9 cellular contexts compared by ENCODE assay signal in genomic region chr7:100272538-100272902, GRCh38. TPM values are rescaled to one million over a fixed set of nuclear protein-coding genes. Genes with fewer than 3 reads are reported as not detected.
DNase-seq lines count a peak whose midpoint lies in the region; ATAC-seq, FAIRE-seq and TF ChIP-seq lines count a peak whose summit lies in the region.
"Not testable (repeated sequence)": the region's sequence is repeated elsewhere in the genome, so short reads cannot be mapped to it uniquely, and the experiment has no call there.
"Had no signal": no experiment of that assay in that cellular context is flagged by ENCODE, and none has a peak within 500 bp of the region (broad histone marks: within the 10 kb centered on the region; RNA-seq: fewer than 3 reads in every experiment).

No MANE protein-coding gene starts in this region.

- dilution Hi-C loops in endothelial cell of umbilical vein (cut with MboI; ENCODE audit: extremely low pct_ligation_motif_present, low sequenced_read_pairs): not testable (repeated sequence)

- H3K9me1 ChIP-seq in endothelial cell of umbilical vein (replicated peaks; ENCODE audit: control insufficient read depth, extremely low read depth, insufficient read depth, low read length): not testable (repeated sequence)

- H3K9me3 Mint-ChIP-seq in CD14-positive monocyte; T-helper 1 cell treated with Interleukin-12 subunit alpha and Interleukin-12 subunit beta and Interleukin-4 antibody, amounts not matched to agents 30 μg/mL and 1 μg/mL, for 36 hours; osteocyte (ENCODE audit: unreplicated experiment): not testable (repeated sequence)

- peaks cover 12% of the 10 kb centered on the region; the same call in 1 of the 2 replicates for H3K4me1 ChIP-seq in HUES48 (ENCODE audit: control insufficient read depth, insufficient read depth, low read length)
- not testable (repeated sequence) for H3K4me1 ChIP-seq in adipocyte (ENCODE audit: control insufficient read depth, insufficient read depth, low read length); endothelial cell of umbilical vein (ENCODE audit: control insufficient read depth, extremely low read depth, insufficient read depth, low read length); thoracic aorta (ENCODE audit: control insufficient read depth in 1 of 2, low read depth in 2 of 2)

- peak overlapping the region; percentile 74 to 82 for H3K4me3 Mint-ChIP-seq in CD14-positive monocyte
- H3K4me3 Mint-ChIP-seq in T-helper 1 cell treated with Interleukin-12 subunit alpha and Interleukin-12 subunit beta and Interleukin-4 antibody, amounts not matched to agents 30 μg/mL and 1 μg/mL, for 36 hours: peak overlapping the region; percentile 64
- H3K4me3 Mint-ChIP-seq in osteocyte (ENCODE audit: unreplicated experiment): peak overlapping the region; percentile 72

- H3K4me1 Mint-ChIP-seq in CD14-positive monocyte (peaks cover 25% of the 10 kb centered on the region), osteocyte (ENCODE audit: unreplicated experiment) (peaks cover 23% of the 10 kb centered on the region)
- peaks cover 14% of the 10 kb centered on the region for H3K4me1 Mint-ChIP-seq in T-helper 1 cell treated with Interleukin-12 subunit alpha and Interleukin-12 subunit beta and Interleukin-4 antibody, amounts not matched to agents 30 μg/mL and 1 μg/mL, for 36 hours (ENCODE audit: low read depth)

- not testable (repeated sequence) for H3K9me3 ChIP-seq in HUES48 (ENCODE audit: control insufficient read depth, insufficient read depth, low read length); adipocyte (ENCODE audit: control insufficient read depth, low read length); endothelial cell of umbilical vein (replicated peaks; ENCODE audit: control insufficient read depth, insufficient read depth, low read length); thoracic aorta

- intact Hi-C loops in CD14-positive monocyte (cut with micrococcal nuclease) (loop anchor here (10.0 kb wide), 1 partner anchor 72 kb away; no protein-coding TSS in a partner anchor), endothelial cell of umbilical vein (cut with micrococcal nuclease) (loop anchor here (10.0 kb wide), 1 partner anchor 72 kb away; no protein-coding TSS in a partner anchor)

- not testable (repeated sequence) for FAIRE-seq in endothelial cell of umbilical vein (lab: Jason Lieb, UNC)

- peak overlapping the region; percentile 67 for H3K4me2 ChIP-seq in endothelial cell of umbilical vein (ENCODE audit: insufficient read depth, low read length)

- H3K27me3 ChIP-seq in HUES48 (ENCODE audit: control insufficient read depth, insufficient read depth, low read length); adipocyte (replicated peaks; ENCODE audit: control insufficient read depth, insufficient read depth, low read length); endothelial cell of umbilical vein (ENCODE audit: control insufficient read depth in 2 of 2, insufficient read depth in 2 of 2, low read length in 2 of 2); thoracic aorta (replicated peaks; ENCODE audit: insufficient read depth): not testable (repeated sequence)

- not testable (repeated sequence) for H4K20me1 ChIP-seq in endothelial cell of umbilical vein (replicated peaks; ENCODE audit: control insufficient read depth, extremely low read depth, insufficient read depth, low read length)

- DNase-seq in CD14-positive monocyte (ENCODE audit: low spot score); adipocyte (ENCODE audit: low read depth); endothelial cell of umbilical vein (ENCODE audit: low read depth, low spot score); osteocyte (ENCODE audit: extremely low spot score, unreplicated experiment); thoracic aorta (ENCODE audit: low spot score): not testable (repeated sequence)
- peak; percentile 37 for DNase-seq in left kidney (ENCODE audit: low read depth, low spot score)

- not testable (repeated sequence) for H3K36me3 ChIP-seq in HUES48 (ENCODE audit: control insufficient read depth, insufficient read depth, low read length); adipocyte (ENCODE audit: control insufficient read depth, insufficient read depth, low read length, severe bottlenecking); endothelial cell of umbilical vein (ENCODE audit: control insufficient read depth in 2 of 2, extremely low read depth in 1 of 2, insufficient read depth in 2 of 2, low read length in 2 of 2); thoracic aorta

- not testable (repeated sequence) for ATAC-seq in thoracic aorta (ENCODE audit: insufficient number of reproducible peaks, low FRiP score, low read depth)

- CTCF ChIA-PET in endothelial cell of umbilical vein (lab: Charles Lee): interaction anchor here (1.0 to 1.4 kb wide), 2 partner anchors 72 to 83 kb away, joined by 3 read pairs; no protein-coding TSS in a partner anchor

- H3K27me3 Mint-ChIP-seq in CD14-positive monocyte (ENCODE audit: low read depth in 3 of 3): peaks cover 13 to 25% (median 20%) of the 10 kb centered on the region in 3 donors
- H3K27me3 Mint-ChIP-seq in T-helper 1 cell treated with Interleukin-12 subunit alpha and Interleukin-12 subunit beta and Interleukin-4 antibody, amounts not matched to agents 30 μg/mL and 1 μg/mL, for 36 hours (ENCODE audit: low read depth); osteocyte (ENCODE audit: unreplicated experiment): not testable (repeated sequence)

- not testable (repeated sequence) for TF ChIP-seq POLR2A in endothelial cell of umbilical vein (IDR thresholded peaks at IDR 0.05; ENCODE audit: low read depth, low read length)

- H3K4me3 ChIP-seq in HUES48 (ENCODE audit: low read depth, low read length): peak overlapping the region; percentile 77
- peak overlapping the region; percentile 79 for H3K4me3 ChIP-seq in adipocyte (ENCODE audit: low read length)
- H3K4me3 ChIP-seq in endothelial cell of umbilical vein (replicated peaks in 1 of 3; ENCODE audit: insufficient read depth in 1 of 3, low read depth in 1 of 3, low read length in 3 of 3): peak overlapping the region; percentile 41 to 68 (median 59)
- peak overlapping the region; percentile 82 for H3K4me3 ChIP-seq in thoracic aorta

- H3K27ac ChIP-seq in HUES48 (ENCODE audit: low read depth, low read length) (peak overlapping the region; percentile 71), thoracic aorta (peak overlapping the region in 1 of 2 donors; percentile 43)
- not testable (repeated sequence) for H3K27ac ChIP-seq in endothelial cell of umbilical vein (ENCODE audit: insufficient read depth, low read depth, low read length)

- peak overlapping the region; percentile 91 for H2AFZ ChIP-seq in endothelial cell of umbilical vein (ENCODE audit: low read depth, low read length)

- not testable (repeated sequence) for H3K27ac Mint-ChIP-seq in CD14-positive monocyte; osteocyte (ENCODE audit: unreplicated experiment)
- H3K27ac Mint-ChIP-seq in T-helper 1 cell treated with Interleukin-12 subunit alpha and Interleukin-12 subunit beta and Interleukin-4 antibody, amounts not matched to agents 30 μg/mL and 1 μg/mL, for 36 hours: peak overlapping the region; percentile 41

- not testable (repeated sequence) for H3K36me3 Mint-ChIP-seq in CD14-positive monocyte; T-helper 1 cell treated with Interleukin-12 subunit alpha and Interleukin-12 subunit beta and Interleukin-4 antibody, amounts not matched to agents 30 μg/mL and 1 μg/mL, for 36 hours (ENCODE audit: low read depth); osteocyte (ENCODE audit: unreplicated experiment)

- POLR2A ChIA-PET in endothelial cell of umbilical vein (lab: Charles Lee): not testable (repeated sequence)

- BruUV-seq in endothelial cell of umbilical vein (replicated peaks; lab: Mats Ljungman, UMichigan): not testable (repeated sequence)

- not testable (repeated sequence) for H3K79me2 ChIP-seq in endothelial cell of umbilical vein (ENCODE audit: control insufficient read depth, insufficient read depth, low read length)

- H3K9ac ChIP-seq in HUES48 (ENCODE audit: low read depth, low read length); endothelial cell of umbilical vein (replicated peaks; ENCODE audit: extremely low read depth, insufficient read depth, low read length): not testable (repeated sequence)
- peak overlapping the region; percentile 79 for H3K9ac ChIP-seq in adipocyte (ENCODE audit: low read length)

- not testable (repeated sequence) for TF ChIP-seq CTCF in CD14-positive monocyte (IDR thresholded peaks at IDR 0.05); endothelial cell of umbilical vein (IDR thresholded peaks at IDR 0.05; ENCODE audit: extremely low read depth in 1 of 2, insufficient read depth in 1 of 2, low read depth in 1 of 2, low read length in 2 of 2); osteocyte (IDR thresholded peaks at IDR 0.05); thoracic aorta (IDR thresholded peaks at IDR 0.05)

RNA-seq across cellular contexts. Expression of gene SPDYE3, which starts 35.0 kb away (rescaled TPM):
- 1 to 10 TPM in 1 of 2 donors, under 1 TPM in 1; 0.58 to 1.2 TPM for polyA plus RNA-seq in CD14-positive monocyte
- total RNA-seq in endothelial cell of umbilical vein: not detected in 2 replicates
- not detected in 2 replicates for polyA plus RNA-seq in endothelial cell of umbilical vein
- not detected in 2 replicates for polyA plus RNA-seq in endothelial cell of umbilical vein (2011; cell fraction: cytosol; rRNA removed)
- not detected in 2 replicates for polyA plus RNA-seq in endothelial cell of umbilical vein (2011; cell fraction: nucleus; rRNA removed)
- polyA plus RNA-seq in endothelial cell of umbilical vein (2012): 3.0 and 3.8 TPM in 2 replicates
- not detected in 2 replicates for polyA minus RNA-seq in endothelial cell of umbilical vein
- polyA minus RNA-seq in endothelial cell of umbilical vein (2011; cell fraction: cytosol; rRNA and poly(A)+ RNA removed): not detected
- not detected in 2 replicates for polyA minus RNA-seq in endothelial cell of umbilical vein (2011; cell fraction: nucleus; rRNA and poly(A)+ RNA removed)
- not detected in 2 replicates for total RNA-seq in osteocyte
- total RNA-seq in thoracic aorta: not detected
- total RNA-seq: LHCN-M2 had no signal

RNA-seq across cellular contexts. Expression of gene PVRIG, which starts 52.8 kb away (rescaled TPM):
- polyA plus RNA-seq in CD14-positive monocyte: under 1 TPM; 0.27 to 0.38 TPM
- total RNA-seq in endothelial cell of umbilical vein: 0.80 TPM in 1 of 2 replicates, not detected in the other
- polyA plus RNA-seq in endothelial cell of umbilical vein: not detected in 2 replicates
- polyA plus RNA-seq in endothelial cell of umbilical vein (2011; cell fraction: cytosol; rRNA removed): not detected in 2 replicates
- polyA plus RNA-seq in endothelial cell of umbilical vein (2011; cell fraction: nucleus; rRNA removed): not detected in 2 replicates
- polyA plus RNA-seq in endothelial cell of umbilical vein (2012): 1.6 and 2.1 TPM in 2 replicates
- polyA minus RNA-seq in endothelial cell of umbilical vein: not detected in 2 replicates
- polyA minus RNA-seq in endothelial cell of umbilical vein (2011; cell fraction: cytosol; rRNA and poly(A)+ RNA removed): not detected
- polyA minus RNA-seq in endothelial cell of umbilical vein (2011; cell fraction: nucleus; rRNA and poly(A)+ RNA removed): not detected in 2 replicates
- not detected in 2 replicates for total RNA-seq in osteocyte
- total RNA-seq in thoracic aorta: under 1 TPM in 1 of 2 donors, not detected in 1; 0.78 TPM
- total RNA-seq: LHCN-M2 had no signal
